In the genomic region with DNA sequence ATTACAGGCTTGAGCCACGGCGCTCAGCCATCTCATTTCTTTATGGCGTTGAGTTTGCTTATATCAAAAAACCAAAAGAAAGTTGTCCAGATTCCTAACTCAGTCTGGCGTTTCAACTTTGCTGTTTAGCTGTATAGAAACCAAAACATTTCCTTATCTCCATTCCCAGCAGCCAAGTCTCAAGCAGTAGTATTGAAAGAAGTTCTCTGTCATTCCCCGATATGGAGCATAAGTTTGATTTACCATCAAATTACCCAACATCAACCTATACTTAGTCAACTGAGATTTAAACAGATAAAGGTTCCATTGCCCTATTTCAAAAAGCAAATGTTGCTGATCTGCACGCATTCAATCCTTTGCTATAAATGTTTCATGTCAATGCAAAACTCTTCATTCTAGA, we compare ENCODE assay signal across 30 cellular contexts. TPM values are rescaled to one million over a fixed set of nuclear protein-coding genes. Genes with fewer than 3 reads are reported as not detected.
"Had no signal": no experiment of that assay in that cellular context is flagged by ENCODE, and none has a peak within 500 bp of the region (broad histone marks: within the 10 kb centered on the region; RNA-seq: fewer than 3 reads in every experiment).

No MANE protein-coding gene starts in this region.

- ATAC-seq: naive thymus-derived CD4-positive, alpha-beta T cell; natural killer cell treated with Interleukin-12 subunit alpha and Interleukin-12 subunit beta and Interleukin-15 and Interleukin-18, amount 100 ng/mL, for 72 hours; pancreas; right lobe of liver; stimulated activated effector memory CD8-positive, alpha-beta T cell treated with anti-CD3 and anti-CD28 coated beads, Interleukin-12 subunit alpha, Interleukin-12 subunit beta, amount 100 ng/mL, for 72 hours; stimulated activated naive B cell treated with anti-CD40 and anti-IgM and Interleukin-4, amounts not matched to agents 10 μg/mL and 1 μg/mL and 100 μg/mL, for 72 hours had no signal

- H3K27ac ChIP-seq: neutrophil, pancreas, prostate gland, right atrium auricular region, right lobe of liver, sigmoid colon, stomach, thoracic aorta, thyroid gland, tibial nerve, upper lobe of left lung, vagina had no signal

- H3K9me3 ChIP-seq: neutrophil, pancreas, prostate gland, right atrium auricular region, right lobe of liver, sigmoid colon, stomach, thoracic aorta, thyroid gland, tibial nerve, upper lobe of left lung, vagina had no signal

- H3K4me3 ChIP-seq: pancreas, prostate gland, right atrium auricular region, right lobe of liver, sigmoid colon, stomach, thoracic aorta, thyroid gland, tibial nerve, upper lobe of left lung, vagina had no signal

- DNase-seq: naive thymus-derived CD4-positive, alpha-beta T cell; nephron progenitor cell; nucleus accumbens; pancreas; retina; right lobe of liver; sigmoid colon; small intestine; stimulated activated CD4-positive, alpha-beta T cell treated with anti-CD3 and anti-CD28 coated beads, Interleukin-15, amount 100 ng/mL, for 24 hours; stimulated activated CD4-positive, alpha-beta T cell treated with anti-CD3 and anti-CD28 coated beads, Interleukin-2, amount 100 ng/mL, for 24 hours; stimulated activated CD4-positive, alpha-beta T cell treated with anti-CD3 and anti-CD28 coated beads, Interleukin-2, amount 100 ng/mL, for 48 hours; stimulated activated CD4-positive, alpha-beta T cell treated with anti-CD3 and anti-CD28 coated beads, Interleukin-4, amount 100 ng/mL, for 24 hours; stimulated activated naive B cell treated with anti-CD40 and anti-IgM and Interleukin-4, amounts not matched to agents 10 μg/mL and 1 μg/mL and 100 μg/mL, for 72 hours; stimulated activated naive CD4-positive, alpha-beta T cell treated with Interleukin-2 at 50 U/mL for 16 hours; stomach; thyroid gland; trophoblast cell; upper lobe of left lung had no signal

- H3K27me3 ChIP-seq: neutrophil, pancreas, right atrium auricular region, right lobe of liver, sigmoid colon, stomach, thyroid gland, tibial nerve, upper lobe of left lung, vagina had no signal

- H3K9me3 Mint-ChIP-seq: natural killer cell treated with Interleukin-12 subunit alpha and Interleukin-12 subunit beta and Interleukin-15 and Interleukin-18, amount 100 ng/mL, for 72 hours; nephron progenitor cell; neural crest cell; stimulated activated effector memory CD8-positive, alpha-beta T cell treated with anti-CD3 and anti-CD28 coated beads, Interleukin-12 subunit alpha, Interleukin-12 subunit beta, amount 100 ng/mL, for 72 hours; stimulated activated naive B cell treated with anti-CD40 and anti-IgM and Interleukin-4, amounts not matched to agents 10 μg/mL and 1 μg/mL and 100 μg/mL, for 72 hours; stimulated activated naive CD8-positive, alpha-beta T cell treated with anti-CD3 and anti-CD28 coated beads, Interleukin-15, Interleukin-2, amounts not matched to agents 100 ng/mL and 50 ng/mL, for 24 hours had no signal

- H3K27ac Mint-ChIP-seq: naive thymus-derived CD4-positive, alpha-beta T cell; natural killer cell treated with Interleukin-12 subunit alpha and Interleukin-12 subunit beta and Interleukin-15 and Interleukin-18, amount 100 ng/mL, for 72 hours; nephron progenitor cell; stimulated activated effector memory CD8-positive, alpha-beta T cell treated with anti-CD3 and anti-CD28 coated beads, Interleukin-12 subunit alpha, Interleukin-12 subunit beta, amount 100 ng/mL, for 72 hours; stimulated activated naive B cell treated with anti-CD40 and anti-IgM and Interleukin-4, amounts not matched to agents 10 μg/mL and 1 μg/mL and 100 μg/mL, for 72 hours; stimulated activated naive CD8-positive, alpha-beta T cell treated with anti-CD3 and anti-CD28 coated beads, Interleukin-15, Interleukin-2, amounts not matched to agents 100 ng/mL and 50 ng/mL, for 24 hours had no signal

- H3K4me3 Mint-ChIP-seq: naive thymus-derived CD4-positive, alpha-beta T cell; natural killer cell treated with Interleukin-12 subunit alpha and Interleukin-12 subunit beta and Interleukin-15 and Interleukin-18, amount 100 ng/mL, for 72 hours; nephron progenitor cell; neural crest cell; stimulated activated effector memory CD8-positive, alpha-beta T cell treated with anti-CD3 and anti-CD28 coated beads, Interleukin-12 subunit alpha, Interleukin-12 subunit beta, amount 100 ng/mL, for 72 hours; stimulated activated naive B cell treated with anti-CD40 and anti-IgM and Interleukin-4, amounts not matched to agents 10 μg/mL and 1 μg/mL and 100 μg/mL, for 72 hours; stimulated activated naive CD8-positive, alpha-beta T cell treated with anti-CD3 and anti-CD28 coated beads, Interleukin-15, Interleukin-2, amounts not matched to agents 100 ng/mL and 50 ng/mL, for 24 hours had no signal

- H3K27me3 Mint-ChIP-seq: naive thymus-derived CD4-positive, alpha-beta T cell; natural killer cell treated with Interleukin-12 subunit alpha and Interleukin-12 subunit beta and Interleukin-15 and Interleukin-18, amount 100 ng/mL, for 72 hours; stimulated activated naive B cell treated with anti-CD40 and anti-IgM and Interleukin-4, amounts not matched to agents 10 μg/mL and 1 μg/mL and 100 μg/mL, for 72 hours; stimulated activated naive CD8-positive, alpha-beta T cell treated with anti-CD3 and anti-CD28 coated beads, Interleukin-15, Interleukin-2, amounts not matched to agents 100 ng/mL and 50 ng/mL, for 24 hours had no signal

- H3K4me1 ChIP-seq: pancreas, prostate gland, right atrium auricular region, right lobe of liver, sigmoid colon, stomach, thyroid gland, tibial nerve, upper lobe of left lung, vagina had no signal

- H3K36me3 ChIP-seq: neutrophil, prostate gland had no signal

- FAIRE-seq: pancreas, small intestine, urothelium cell line had no signal

- H3K4me1 Mint-ChIP-seq: nephron progenitor cell; neural crest cell; stimulated activated effector memory CD8-positive, alpha-beta T cell treated with anti-CD3 and anti-CD28 coated beads, Interleukin-12 subunit alpha, Interleukin-12 subunit beta, amount 100 ng/mL, for 72 hours; stimulated activated naive B cell treated with anti-CD40 and anti-IgM and Interleukin-4, amounts not matched to agents 10 μg/mL and 1 μg/mL and 100 μg/mL, for 72 hours had no signal

RNA-seq across cellular contexts. Expression of a gene that starts 42.6 kb away (rescaled TPM):
- total RNA-seq: neural crest cell, osteocyte had no signal

RNA-seq across cellular contexts. Expression of a gene that starts 50.2 kb away (rescaled TPM):
- total RNA-seq: neural crest cell, osteocyte had no signal
